Comparison of ENCODE assay signal across 1 cellular context in the genomic region with DNA sequence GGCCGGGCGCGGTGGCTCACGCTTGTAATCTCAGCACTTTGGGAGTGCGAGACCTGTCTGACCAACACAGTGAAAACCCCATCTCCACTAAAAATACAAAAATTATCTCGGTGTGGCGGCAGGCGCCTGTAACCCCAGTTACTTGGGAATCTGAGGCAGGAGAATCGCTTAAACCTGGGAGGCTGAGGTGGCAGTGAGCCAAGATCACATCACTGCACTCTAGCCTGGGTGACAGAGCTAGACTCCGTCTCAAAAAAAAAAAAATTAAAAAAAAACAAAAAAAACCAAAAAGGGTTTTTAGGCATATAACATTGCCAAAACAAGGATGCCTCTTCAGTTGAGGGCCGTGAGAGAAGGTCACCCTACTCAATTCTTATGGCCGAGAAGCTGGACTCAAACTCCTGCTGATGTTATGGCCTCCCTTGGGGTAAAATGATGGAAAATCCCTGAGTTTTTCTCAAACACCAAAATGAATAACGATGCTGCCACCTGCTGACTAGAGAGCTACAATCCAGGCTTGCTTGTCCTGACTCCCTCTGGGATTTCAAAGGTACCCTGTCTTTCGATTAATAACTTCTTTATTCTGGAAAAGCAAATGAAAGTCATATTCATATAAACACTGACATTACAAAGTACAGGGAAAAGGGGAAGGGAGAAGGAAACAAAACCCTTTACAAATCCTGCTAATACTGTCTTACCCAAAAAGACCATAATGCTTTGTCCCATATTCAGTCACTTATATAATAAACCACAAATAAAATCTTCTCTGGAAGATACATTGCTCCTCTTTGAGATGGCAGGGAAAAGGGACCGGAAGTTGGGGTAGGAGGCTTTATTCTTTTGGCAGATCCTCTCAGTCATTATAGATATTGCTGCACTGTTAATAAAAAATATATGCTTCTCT.
TF ChIP-seq lines count a peak whose summit lies in the region.

No MANE protein-coding gene starts in this region.

TF ChIP-seq in WTC11, 78 proteins besides CTCF, POLR2A, EP300 and RAD21 (continued from another document):
- TF ChIP-seq ARID4B (CRISPR knock-in tag; IDR thresholded peaks at IDR 0.05; ENCODE audit: borderline replicate concordance) (no peak), GRHL2 (CRISPR knock-in tag; IDR thresholded peaks at IDR 0.05; ENCODE audit: insufficient replicate concordance, severe bottlenecking) (no peak), RORB (CRISPR knock-in tag; IDR thresholded peaks at IDR 0.05) (no peak)
TF ChIP-seq in WTC11: peak in this region for 0.
